8 cellular contexts compared by ENCODE assay signal in genomic region chr15:44719293-44719999, GRCh38. TPM values are rescaled to one million over a fixed set of nuclear protein-coding genes. Genes with fewer than 3 reads are reported as not detected.
DNase-seq lines count a peak whose midpoint lies in the region; ATAC-seq and TF ChIP-seq lines count a peak whose summit lies in the region.

No MANE protein-coding gene starts in this region.

- no peak for TF ChIP-seq RAD21 in SK-N-SH (IDR thresholded peaks at IDR 0.05; ENCODE audit: low read length)

- no peak for TF ChIP-seq CTCF in SK-N-SH (IDR thresholded peaks at IDR 0.05)
- no peak for TF ChIP-seq CTCF in stomach (IDR thresholded peaks at IDR 0.05)
- TF ChIP-seq CTCF in HFFc6 (IDR thresholded peaks at IDR 0.05) = no peak

- H3K4me3 Mint-ChIP-seq in HFFc6 = no peak overlapping the region

- H3K4me3 ChIP-seq in SK-N-SH (ENCODE audit: low read depth in 2 of 2, low read length in 1 of 2) = no peak overlapping the region
- no peak overlapping the region for H3K4me3 ChIP-seq in SK-N-MC
- no peak overlapping the region for H3K4me3 ChIP-seq in effector memory CD4-positive, alpha-beta T cell (ENCODE audit: insufficient read depth, low read depth, low read length, poor library complexity, severe bottlenecking)
- H3K4me3 ChIP-seq in stomach = no peak overlapping the region
- no peak overlapping the region for H3K4me3 ChIP-seq in HAP-1

- H3K36me3 ChIP-seq in SK-N-SH (replicated peaks in 1 of 2; ENCODE audit: control insufficient read depth in 1 of 2, insufficient read depth in 2 of 2, low read length in 1 of 2) = peaks cover 37 to 39% of the 10 kb centered on the region in 2 experiments
- H3K36me3 ChIP-seq in SK-N-MC (ENCODE audit: insufficient read depth, low read length) = peaks cover 41% of the 10 kb centered on the region
- H3K36me3 ChIP-seq in effector memory CD4-positive, alpha-beta T cell (ENCODE audit: control insufficient read depth, insufficient read depth, low read length) = peaks cover 42% of the 10 kb centered on the region
- H3K36me3 ChIP-seq in stomach = peaks cover 30 to 53% (median 48%) of the 10 kb centered on the region in 4 donors
- peaks cover 42% of the 10 kb centered on the region for H3K36me3 ChIP-seq in HAP-1 (replicated peaks)

- H3K9me2 ChIP-seq in SK-N-SH = no peaks in the 10 kb centered on the region

- H3K4me1 Mint-ChIP-seq in HFFc6 (ENCODE audit: low read depth) = peaks cover 25% of the 10 kb centered on the region

- peaks cover 4% of the 10 kb centered on the region; the same call in 1 of the 2 replicates for H4K20me1 ChIP-seq in SK-N-SH (ENCODE audit: insufficient read depth)

- no peak overlapping the region for H3K27ac Mint-ChIP-seq in HFFc6

- 87% methylated on average over 4 of the region's 4 CpGs for WGBS in SK-N-SH (ENCODE audit: low lambda C conversion rate)
- WGBS in stomach, 5 donors = 59 to 73% (median 63%) methylated on average over 4 of the region's 4 CpGs

- POLR2A ChIA-PET in SK-N-SH (lab: Yijun Ruan, JAX) = no interaction called here

- in situ Hi-C loops in HAP-1 (cut with MboI; ENCODE audit: low sequenced_read_pairs) = no loop called here

- no peak overlapping the region for H2AFZ ChIP-seq in SK-N-SH (ENCODE audit: low read depth)

- no peaks in the 10 kb centered on the region for H3K9me3 ChIP-seq in SK-N-SH
- H3K9me3 ChIP-seq in SK-N-MC (ENCODE audit: low read depth, low read length) = no peaks in the 10 kb centered on the region
- H3K9me3 ChIP-seq in effector memory CD4-positive, alpha-beta T cell (ENCODE audit: control insufficient read depth, low read length) = no peaks in the 10 kb centered on the region
- no peaks in the 10 kb centered on the region for H3K9me3 ChIP-seq in stomach
- no peaks in the 10 kb centered on the region for H3K9me3 ChIP-seq in HAP-1

- H3K4me1 ChIP-seq in SK-N-SH (ENCODE audit: control insufficient read depth in 1 of 2, insufficient read depth in 2 of 2, low read depth in 1 of 2, low read length in 1 of 2) (no peaks in the 10 kb centered on the region; a peak in 1 of 4 replicates), stomach (peaks cover 0 to 55% (median 29%) of the 10 kb centered on the region in 4 donors), HAP-1 (no peaks in the 10 kb centered on the region)
- H3K4me1 ChIP-seq in effector memory CD4-positive, alpha-beta T cell (ENCODE audit: control insufficient read depth, insufficient read depth, low read length, poor library complexity, severe bottlenecking) = peaks cover 71% of the 10 kb centered on the region

- no peak for TF ChIP-seq POLR2A in stomach (IDR thresholded peaks at IDR 0.05)

- CTCF ChIA-PET in SK-N-SH (lab: Yijun Ruan, JAX) = interaction anchor here (0.6 to 3.0 kb wide), 3 partner anchors 10 to 19 kb away, joined by 3 to 12 read pairs (median 3); no protein-coding TSS in a partner anchor

- H3K27ac ChIP-seq in SK-N-SH (ENCODE audit: low read depth in 2 of 2, low read length in 1 of 2) = no peak overlapping the region
- H3K27ac ChIP-seq in SK-N-MC = peak overlapping the region; percentile 67; the same call in 1 of the 2 replicates
- H3K27ac ChIP-seq in effector memory CD4-positive, alpha-beta T cell (ENCODE audit: insufficient read depth, low read length, poor library complexity, severe bottlenecking) = peak overlapping the region; percentile 79
- peak overlapping the region in 3 of 5 donors; percentile 20 to 71 (median 49) for H3K27ac ChIP-seq in stomach

- DNase-seq in SK-N-SH (no peak), SK-N-MC (ENCODE audit: low read depth, low spot score) (no peak), stomach (no peak), HAP-1 (ENCODE audit: low spot score in 2 of 2) (no peak), HFFc6 (no peak)
- peak; percentile 23 to 45 (median 44) for DNase-seq in effector memory CD4-positive, alpha-beta T cell

- H3K79me2 ChIP-seq in SK-N-SH (ENCODE audit: insufficient read depth) = peaks cover 10% of the 10 kb centered on the region; the same call in 1 of the 2 replicates

- H3F3A ChIP-seq in SK-N-SH (replicated peaks; ENCODE audit: insufficient read depth) = peaks cover 9% of the 10 kb centered on the region

- ATAC-seq in SK-N-SH treated with all-trans-retinoic acid at 6 μM for 48 hours (peak; percentile 56), HG03025 (IDR thresholded peaks at IDR 0.05; ENCODE audit: low FRiP score, unreplicated experiment) (peak; percentile 52)

- H3K27me3 Mint-ChIP-seq in HFFc6 (ENCODE audit: insufficient read depth) = peaks cover 2% of the 10 kb centered on the region

- intact Hi-C loops in stomach (cut with DNase I; ENCODE audit: low total_unique reads) = no loop called here

- no peak overlapping the region for H3K9ac ChIP-seq in SK-N-SH
- H3K9ac ChIP-seq in SK-N-MC (ENCODE audit: insufficient read length) = no peak overlapping the region

- TF ChIP-seq EP300 in SK-N-SH (IDR thresholded peaks at IDR 0.05; ENCODE audit: borderline replicate concordance in 1 of 2, low read depth in 1 of 2, low read length in 1 of 2) (no peak), stomach (IDR thresholded peaks at IDR 0.05) (no peak)

- peaks cover 44% of the 10 kb centered on the region for H3K36me3 Mint-ChIP-seq in HFFc6 (ENCODE audit: low read depth)

- no peak overlapping the region for H3K4me2 ChIP-seq in SK-N-SH

- H3K9me3 Mint-ChIP-seq in HFFc6 = no peaks in the 10 kb centered on the region

- H3K27me3 ChIP-seq in SK-N-SH (ENCODE audit: insufficient read depth) (no peaks in the 10 kb centered on the region), stomach (no peaks in the 10 kb centered on the region), HAP-1 (ENCODE audit: low read depth) (no peaks in the 10 kb centered on the region)
- H3K27me3 ChIP-seq in effector memory CD4-positive, alpha-beta T cell (replicated peaks; ENCODE audit: control insufficient read depth, insufficient read depth, low read length, poor library complexity, severe bottlenecking) = no peaks in the 10 kb centered on the region

TF ChIP-seq in SK-N-SH treated with all-trans-retinoic acid at 6 μM for 48 hours, 23 proteins besides CTCF, POLR2A, EP300 and RAD21 (continues in another document):
- no peak for TF ChIP-seq ZNF8 (CRISPR knock-in tag; IDR thresholded peaks at IDR 0.05)

TF ChIP-seq in SK-N-SH, 30 proteins besides CTCF, POLR2A, EP300 and RAD21 (continues in another document):
- TF ChIP-seq MXI1 (IDR thresholded peaks at IDR 0.05; ENCODE audit: low read depth, low read length) (no peak), TAF1 (IDR thresholded peaks at IDR 0.05; ENCODE audit: borderline replicate concordance, low read depth, low read length) (no peak), IRF3 (IDR thresholded peaks at IDR 0.05; ENCODE audit: low read depth, low read length) (no peak), NRF1 (IDR thresholded peaks at IDR 0.05; ENCODE audit: low read depth, low read length) (no peak), RXRA (IDR thresholded peaks at IDR 0.05; ENCODE audit: borderline replicate concordance, low read depth) (no peak), USF1 (IDR thresholded peaks at IDR 0.05; ENCODE audit: borderline replicate concordance, low read depth) (no peak)

RNA-seq across cellular contexts. Expression of gene B2M, which starts 8.1 kb away (rescaled TPM):
- polyA plus RNA-seq in SK-N-SH (2012; rRNA removed) (1,193 and 2,153 TPM in 2 replicates), stomach (1,000 to 10,000 TPM; 1,385 to 1,947 (median 1,540) TPM)
- polyA plus RNA-seq in SK-N-SH (2012; cell fraction: cytosol; rRNA removed) = 2,055 and 2,105 TPM in 2 replicates
- polyA plus RNA-seq in SK-N-SH (2012; cell fraction: nucleus; rRNA removed) = 408 and 638 TPM in 2 replicates
- 1,000 to 10,000 TPM in 4 of 5 donors, 100 to 1,000 TPM in 1; 815 to 3,849 (median 2,307) TPM for total RNA-seq in stomach
- 1,000 to 10,000 TPM in 1 of 6 experiments, 100 to 1,000 TPM in 5; 811 to 1,058 (median 898) TPM for total RNA-seq in HFFc6 (2021; fragmentation: NEBNext Ultra II Directional; extraction: Animal tissue kit (Norgen Biotek cat#: 25700))

RNA-seq across cellular contexts. Expression of gene PATL2, which starts 8.3 kb away (rescaled TPM):
- polyA plus RNA-seq in SK-N-SH (2012; rRNA removed) (0.13 and 0.31 TPM in 2 replicates), stomach (1 to 10 TPM in 2 of 3 donors, under 1 TPM in 1; 0.92 to 2.3 (median 1.1) TPM)
- 0.01 and 0.04 TPM in 2 replicates for polyA plus RNA-seq in SK-N-SH (2012; cell fraction: cytosol; rRNA removed)
- 1.1 and 1.7 TPM in 2 replicates for polyA plus RNA-seq in SK-N-SH (2012; cell fraction: nucleus; rRNA removed)
- 1 to 10 TPM in 4 of 5 donors, not detected in 1; 1.3 to 5.8 (median 4.2) TPM for total RNA-seq in stomach
- total RNA-seq in HFFc6 (2021; fragmentation: NEBNext Ultra II Directional; extraction: Animal tissue kit (Norgen Biotek cat#: 25700)) = under 1 TPM in 3 of 6 experiments, not detected in 3; 0.10 to 0.18 (median 0.10) TPM

RNA-seq across cellular contexts. Expression of gene TRIM69, which starts 16.9 kb away (rescaled TPM):
- polyA plus RNA-seq in SK-N-SH (2012; rRNA removed) = 9.7 and 11.1 TPM in 2 replicates
- 13.2 and 13.8 TPM in 2 replicates for polyA plus RNA-seq in SK-N-SH (2012; cell fraction: cytosol; rRNA removed)
- polyA plus RNA-seq in SK-N-SH (2012; cell fraction: nucleus; rRNA removed) = 7.0 and 7.6 TPM in 2 replicates
- 10 to 100 TPM in 1 of 5 donors, 1 to 10 TPM in 3, under 1 TPM in 1; 0.58 to 43.8 (median 2.7) TPM for total RNA-seq in stomach
- polyA plus RNA-seq in stomach = 10 to 100 TPM in 2 of 3 donors, 1 to 10 TPM in 1; 9.2 to 14.7 (median 10.4) TPM
- total RNA-seq in HFFc6 (2021; fragmentation: NEBNext Ultra II Directional; extraction: Animal tissue kit (Norgen Biotek cat#: 25700)) = 1 to 10 TPM; 7.2 to 8.7 (median 8.3) TPM

RNA-seq across cellular contexts. Expression of gene SPG11, which starts 56.0 kb away (rescaled TPM):
- polyA plus RNA-seq in SK-N-SH (2012; rRNA removed) (36.3 and 48.7 TPM in 2 replicates), stomach (10 to 100 TPM; 12.1 to 32.4 (median 15.1) TPM)
- 23.3 and 28.3 TPM in 2 replicates for polyA plus RNA-seq in SK-N-SH (2012; cell fraction: cytosol; rRNA removed)
- 126 and 140 TPM in 2 replicates for polyA plus RNA-seq in SK-N-SH (2012; cell fraction: nucleus; rRNA removed)
- 100 to 1,000 TPM in 4 of 5 donors, 10 to 100 TPM in 1; 99.5 to 240 (median 139) TPM for total RNA-seq in stomach
- total RNA-seq in HFFc6 (2021; fragmentation: NEBNext Ultra II Directional; extraction: Animal tissue kit (Norgen Biotek cat#: 25700)) = 10 to 100 TPM; 28.0 to 34.1 (median 31.2) TPM

Comparison
In these comparisons a context has a peak if more than half of its experiments do, and no peak if none do; other contexts are left out.
1. DNase-seq: peak in effector memory CD4-positive, alpha-beta T cell (3 of 3); none in SK-N-SH (single experiment), SK-N-MC (single experiment), stomach (single experiment), HAP-1 (0 of 2) and HFFc6 (single experiment).
2. H3K27ac ChIP-seq: peak in SK-N-MC (single experiment), effector memory CD4-positive, alpha-beta T cell (single experiment) and stomach (3 of 5); none in SK-N-SH (0 of 2).